ENCODE assay signal across 14 cellular contexts in genomic region chr16:83159049-83159448, GRCh38.
DNase-seq lines count a peak whose midpoint lies in the region; ATAC-seq and TF ChIP-seq lines count a peak whose summit lies in the region.
"Had no signal": no experiment of that assay in that cellular context is flagged by ENCODE, and none has a peak within 500 bp of the region (broad histone marks: within the 10 kb centered on the region; RNA-seq: fewer than 3 reads in every experiment).

No MANE protein-coding gene starts in this region.

- ATAC-seq in IMR-90 (ENCODE audit: low read depth): no peak
- ATAC-seq in Right ventricle myocardium inferior: no peak

- CTCF ChIA-PET in IMR-90 (lab: Yijun Ruan, JAX): no interaction called here

- no peak overlapping the region for H3K18ac ChIP-seq in IMR-90 (ENCODE audit: low read depth, low read length)

- H3K4me1 ChIP-seq in IMR-90 (ENCODE audit: control insufficient read depth, insufficient read depth, low read length) (no peaks in the 10 kb centered on the region), osteoblast (ENCODE audit: insufficient read depth, low read length) (no peaks in the 10 kb centered on the region), transverse colon (no peaks in the 10 kb centered on the region)
- H3K4me1 ChIP-seq: BE2C, Caco-2, HAP-1 had no signal

- H3K56ac ChIP-seq in IMR-90 (ENCODE audit: extremely low read depth, insufficient read depth, low read length): no peak overlapping the region

- DNase-seq in IMR-90 (no peak), epidermal melanocyte (ENCODE audit: insufficient read length, low spot score) (peak; percentile 35), osteoblast (ENCODE audit: insufficient read length, low spot score, missing footprints) (peak; percentile 58), NCI-H748 (lab: John Stamatoyannopoulos, UW; ENCODE audit: unreplicated experiment) (no peak), Right ventricle myocardium inferior (ENCODE audit: missing footprints) (no peak), transverse colon (no peak)
- DNase-seq: ACHN; BE2C; C1 segment of cervical spinal cord; Caco-2; CD4-positive, CD25-positive, alpha-beta regulatory T cell; CD8-positive, alpha-beta memory T cell; GM23248 had no signal

- no peaks in the 10 kb centered on the region for H4K20me1 ChIP-seq in IMR-90 (ENCODE audit: insufficient read depth, low read length)
- no peaks in the 10 kb centered on the region for H4K20me1 ChIP-seq in osteoblast (ENCODE audit: insufficient read depth, low read length)

- no peaks in the 10 kb centered on the region; a peak in 1 of 4 replicates for H3K79me1 ChIP-seq in IMR-90 (ENCODE audit: low read depth in 1 of 2, low read length in 2 of 2)

- TF ChIP-seq POLR2A in IMR-90 (IDR thresholded peaks at IDR 0.05; ENCODE audit: low read depth, low read length) (no peak), transverse colon (IDR thresholded peaks at IDR 0.05) (no peak)

- no peak overlapping the region for H2BK120ac ChIP-seq in IMR-90 (ENCODE audit: low read depth, low read length)

- POLR2A ChIA-PET in IMR-90 (lab: Charles Lee; ENCODE audit: unreplicated experiment): no interaction called here

- dilution Hi-C loops in IMR-90 (cut with HindIII; ENCODE audit: low sequenced_read_pairs, unreplicated experiment): no loop called here

- H3K4me2 ChIP-seq in IMR-90 (ENCODE audit: low read depth, low read length) (no peak overlapping the region), osteoblast (ENCODE audit: insufficient read depth, low read length) (no peak overlapping the region)

- H3K23ac ChIP-seq in IMR-90 (ENCODE audit: low read depth, low read length): no peak overlapping the region

- H2AK5ac ChIP-seq in IMR-90 (ENCODE audit: low read depth, low read length): no peak overlapping the region

- no peak for TF ChIP-seq CTCF in IMR-90 (conservative IDR thresholded peaks at IDR 0.05; ENCODE audit: low read depth, low read length)
- TF ChIP-seq CTCF in osteoblast (IDR thresholded peaks at IDR 0.05; ENCODE audit: extremely low read depth, low read depth, low read length): no peak
- no peak for TF ChIP-seq CTCF in transverse colon (IDR thresholded peaks at IDR 0.05)

- intact Hi-C loops in IMR-90 (cut with micrococcal nuclease) (no loop called here), Right ventricle myocardium inferior (cut with DNase I) (no loop called here), transverse colon (cut with DNase I; ENCODE audit: low total_unique reads) (no loop called here)

- H3K36me3 ChIP-seq in IMR-90 (ENCODE audit: control insufficient read depth, insufficient read depth, low read length): no peaks in the 10 kb centered on the region
- no peaks in the 10 kb centered on the region for H3K36me3 ChIP-seq in osteoblast (ENCODE audit: insufficient read depth, low read length)
- no peaks in the 10 kb centered on the region for H3K36me3 ChIP-seq in transverse colon
- H3K36me3 ChIP-seq: BE2C, HAP-1 had no signal

- H3K27ac ChIP-seq in IMR-90 (ENCODE audit: insufficient read depth, low read length) (no peak overlapping the region), osteoblast (ENCODE audit: low read depth, low read length) (no peak overlapping the region), transverse colon (no peak overlapping the region)
- H3K27ac ChIP-seq: GM23248 had no signal

- no peak overlapping the region for H4K5ac ChIP-seq in IMR-90 (ENCODE audit: low read depth, low read length)

- H3K9me3 ChIP-seq in IMR-90 (ENCODE audit: control insufficient read depth, insufficient read depth, low read length) (no peaks in the 10 kb centered on the region), osteoblast (ENCODE audit: low read depth, low read length) (no peaks in the 10 kb centered on the region), transverse colon (no peaks in the 10 kb centered on the region)
- H3K9me3 ChIP-seq: BE2C, Caco-2, HAP-1 had no signal

- no peaks in the 10 kb centered on the region for H3K9me1 ChIP-seq in IMR-90 (ENCODE audit: insufficient read depth, low read length)

- no peaks in the 10 kb centered on the region for H3K79me2 ChIP-seq in osteoblast (ENCODE audit: insufficient read depth, low read length)

- H2AK9ac ChIP-seq in IMR-90 (replicated peaks; ENCODE audit: low read depth, low read length, poor library complexity): no peak overlapping the region

- in situ Hi-C loops in IMR-90 (cut with MboI; ENCODE audit: low sequenced_read_pairs) (no loop called here), transverse colon (cut with MboI; ENCODE audit: low pct_ligation_motif_present in 1 of 4, low pct_unique_long_range_greater_than_20kb in 1 of 4, low sequenced_read_pairs in 3 of 4) (no loop called here)

- H3K9ac ChIP-seq in IMR-90 (ENCODE audit: low read depth, low read length): no peak overlapping the region
- H3K9ac ChIP-seq: GM23248 had no signal

- TF ChIP-seq EP300 in transverse colon (IDR thresholded peaks at IDR 0.05; ENCODE audit: low read depth): no peak

- no peak overlapping the region for H2BK15ac ChIP-seq in IMR-90 (ENCODE audit: low read depth, low read length)

- H2AFZ ChIP-seq in IMR-90 (replicated peaks; ENCODE audit: low read length, poor library complexity): no peak overlapping the region
- no peak overlapping the region for H2AFZ ChIP-seq in osteoblast (ENCODE audit: low read length)
- H2AFZ ChIP-seq: GM23248 had no signal

- BruUV-seq in IMR-90 (replicated peaks; lab: Mats Ljungman, UMichigan): no TSS peak

- no peak for TF ChIP-seq RAD21 in IMR-90 (IDR thresholded peaks at IDR 0.05; ENCODE audit: low read length)

- H2BK20ac ChIP-seq in IMR-90 (ENCODE audit: low read depth, low read length): no peak overlapping the region

- no peak overlapping the region for H4K91ac ChIP-seq in IMR-90 (ENCODE audit: insufficient read depth, low read depth, low read length)

- H3K4ac ChIP-seq in IMR-90 (ENCODE audit: low read depth, low read length): no peak overlapping the region

- no CpG with 5 or more reads among the region's 2 CpGs for WGBS in IMR-90 (ENCODE audit: extremely low coverage in 2 of 2, insufficient read length in 1 of 2), 2 experiments
- WGBS in transverse colon (ENCODE audit: low coverage in 1 of 2), 2 donors: 58 to 67% methylated on average over 2 of the region's 2 CpGs

- H3K27me3 ChIP-seq in IMR-90 (ENCODE audit: control insufficient read depth, insufficient read depth, low read length): no peaks in the 10 kb centered on the region
- H3K27me3 ChIP-seq in osteoblast (ENCODE audit: insufficient read depth, low read length): no peaks in the 10 kb centered on the region
- H3K27me3 ChIP-seq in transverse colon: no peaks in the 10 kb centered on the region
- H3K27me3 ChIP-seq: BE2C had no signal

- no peak overlapping the region for H2BK5ac ChIP-seq in IMR-90 (ENCODE audit: low read depth, low read length, poor library complexity, severe bottlenecking)

- H3K4me3 ChIP-seq in IMR-90 (ENCODE audit: insufficient read depth, low read depth, low read length) (no peak overlapping the region), osteoblast (ENCODE audit: insufficient read depth, low read length) (no peak overlapping the region), transverse colon (no peak overlapping the region)
- H3K4me3 ChIP-seq: GM23248, HAP-1 had no signal

- H3K14ac ChIP-seq in IMR-90 (replicated peaks; ENCODE audit: low read depth, low read length): no peak overlapping the region

- no peak overlapping the region for H4K8ac ChIP-seq in IMR-90 (ENCODE audit: low read depth in 2 of 2, low read length in 2 of 2)

TF ChIP-seq in IMR-90, 13 proteins besides CTCF, POLR2A, EP300 and RAD21:
- TF ChIP-seq MAFK (IDR thresholded peaks at IDR 0.05; ENCODE audit: low read depth, low read length): 0 out of 2 replicates have a peak, but pooled peaks have one; percentile 4
- TF ChIP-seq SMC3 (IDR thresholded peaks at IDR 0.05; ENCODE audit: low read depth, low read length): no peak

Comparison
In these comparisons a context has a peak if more than half of its experiments do, and no peak if none do; other contexts are left out.
1. DNase-seq: peak in epidermal melanocyte (single experiment) and osteoblast (single experiment); none in IMR-90 (single experiment), NCI-H748 (single experiment), Right ventricle myocardium inferior (single experiment) and transverse colon (single experiment).